ENCODE assay signal across 9 cellular contexts in genomic region chr5:136174021-136174659, GRCh38. TPM values are rescaled to one million over a fixed set of nuclear protein-coding genes. Genes with fewer than 3 reads are reported as not detected.
A peak's percentile ranks its signal among the peaks of the same experiment; 100 is the strongest.
DNase-seq lines count a peak whose midpoint lies in the region; ATAC-seq and TF ChIP-seq lines count a peak whose summit lies in the region.
"Had no signal": no experiment of that assay in that cellular context is flagged by ENCODE, and none has a peak within 500 bp of the region (broad histone marks: within the 10 kb centered on the region; RNA-seq: fewer than 3 reads in every experiment).

No MANE protein-coding gene starts in this region.

- H3K4me1 ChIP-seq in colonic mucosa = no peaks in the 10 kb centered on the region

- no peaks in the 10 kb centered on the region for H3K4me1 Mint-ChIP-seq in mesothelial cell of epicardium
- H3K4me1 Mint-ChIP-seq in T-helper 2 cell treated with Interferon-gamma antibody and Interleukin-4, amounts not matched to agents 5 μg/mL and 100 μg/mL, for 36 hours (ENCODE audit: low read depth) = no peaks in the 10 kb centered on the region
- H3K4me1 Mint-ChIP-seq: central memory CD8-positive, alpha-beta T cell had no signal

- H3K27me3 ChIP-seq in colonic mucosa = no peaks in the 10 kb centered on the region

- peak; percentile 70 for DNase-seq in SIG-M5 treated with dmso at 0.1 percent for 504 hours (lab: John Stamatoyannopoulos, UW; ENCODE audit: unreplicated experiment)
- DNase-seq in SIG-M5 (lab: John Stamatoyannopoulos, UW) = no peak
- DNase-seq in NCI-H524 treated with DMSO at 0.1 percent for 48 hours (lab: John Stamatoyannopoulos, UW) = peak; percentile 30
- DNase-seq in colonic mucosa = no peak
- no peak for DNase-seq in mesothelial cell of epicardium (ENCODE audit: low spot score in 2 of 2, unreplicated experiment in 2 of 2)
- no peak for DNase-seq in mesenteric fat pad (ENCODE audit: low spot score)
- DNase-seq in T-helper 2 cell treated with Interferon-gamma antibody and Interleukin-4, amounts not matched to agents 5 μg/mL and 100 μg/mL, for 36 hours (ENCODE audit: low spot score) = no peak

- H3K9me3 ChIP-seq in colonic mucosa = no peaks in the 10 kb centered on the region

- ATAC-seq in HG02763 (IDR thresholded peaks at IDR 0.05; ENCODE audit: unreplicated experiment) = peak; percentile 58

- intact Hi-C loops in colonic mucosa (cut with DNase I) = loop anchor here (5.0 to 10.0 kb wide), 2 partner anchors 92 to 229 kb away; no protein-coding TSS in a partner anchor

- H3K36me3 ChIP-seq in colonic mucosa = no peaks in the 10 kb centered on the region

- H3K27ac ChIP-seq in colonic mucosa = no peak overlapping the region

- no peak overlapping the region for H3K4me3 ChIP-seq in colonic mucosa

- no peak overlapping the region for H3K27ac Mint-ChIP-seq in mesothelial cell of epicardium
- H3K27ac Mint-ChIP-seq in T-helper 2 cell treated with Interferon-gamma antibody and Interleukin-4, amounts not matched to agents 5 μg/mL and 100 μg/mL, for 36 hours = no peak overlapping the region

- no peaks in the 10 kb centered on the region for H3K9me3 Mint-ChIP-seq in mesothelial cell of epicardium
- no peaks in the 10 kb centered on the region for H3K9me3 Mint-ChIP-seq in T-helper 2 cell treated with Interferon-gamma antibody and Interleukin-4, amounts not matched to agents 5 μg/mL and 100 μg/mL, for 36 hours
- H3K9me3 Mint-ChIP-seq: central memory CD8-positive, alpha-beta T cell had no signal

- peaks cover 38% of the 10 kb centered on the region for H3K36me3 Mint-ChIP-seq in mesothelial cell of epicardium
- H3K36me3 Mint-ChIP-seq in T-helper 2 cell treated with Interferon-gamma antibody and Interleukin-4, amounts not matched to agents 5 μg/mL and 100 μg/mL, for 36 hours (ENCODE audit: low read depth) = peaks cover 22% of the 10 kb centered on the region

- H3K27me3 Mint-ChIP-seq in mesothelial cell of epicardium (ENCODE audit: low read depth) = no peaks in the 10 kb centered on the region
- H3K27me3 Mint-ChIP-seq in T-helper 2 cell treated with Interferon-gamma antibody and Interleukin-4, amounts not matched to agents 5 μg/mL and 100 μg/mL, for 36 hours (ENCODE audit: low read depth) = no peaks in the 10 kb centered on the region
- H3K27me3 Mint-ChIP-seq: central memory CD8-positive, alpha-beta T cell had no signal

- TF ChIP-seq CTCF in colonic mucosa (IDR thresholded peaks at IDR 0.05) (peak; percentile 57), mesothelial cell of epicardium (IDR thresholded peaks at IDR 0.05; ENCODE audit: unreplicated experiment) (peak; percentile 49)

- no peak overlapping the region for H3K9ac ChIP-seq in colonic mucosa (ENCODE audit: low read depth in 2 of 2, low read length in 2 of 2)

- no peak overlapping the region for H3K4me3 Mint-ChIP-seq in mesothelial cell of epicardium
- no peak overlapping the region for H3K4me3 Mint-ChIP-seq in T-helper 2 cell treated with Interferon-gamma antibody and Interleukin-4, amounts not matched to agents 5 μg/mL and 100 μg/mL, for 36 hours
- H3K4me3 Mint-ChIP-seq: central memory CD8-positive, alpha-beta T cell had no signal

RNA-seq across cellular contexts. Expression of gene SMIM32, which starts 18.8 kb away (rescaled TPM):
- total RNA-seq in colonic mucosa = 10 to 100 TPM; 18.9 to 20.2 TPM
- total RNA-seq in mesothelial cell of epicardium = 0.22 to 0.32 TPM (median 0.31 TPM) in 3 replicates
- total RNA-seq in mesenteric fat pad = not detected

RNA-seq across cellular contexts. Expression of gene SMAD5, which starts 41.5 kb away (rescaled TPM):
- 10 to 100 TPM; 51.9 to 64.1 TPM for total RNA-seq in colonic mucosa
- total RNA-seq in mesothelial cell of epicardium = 93.4 to 102 TPM (median 93.6 TPM) in 3 replicates
- 61.6 TPM for total RNA-seq in mesenteric fat pad

Comparison
In these comparisons a context has a peak if more than half of its experiments do, and no peak if none do; other contexts are left out.
1. DNase-seq: peak in SIG-M5 treated with dmso at 0.1 percent for 504 hours (single experiment) and NCI-H524 treated with DMSO at 0.1 percent for 48 hours (single experiment); none in SIG-M5 (single experiment), colonic mucosa (single experiment), mesothelial cell of epicardium (0 of 2), mesenteric fat pad (single experiment) and T-helper 2 cell treated with Interferon-gamma antibody and Interleukin-4, amounts not matched to agents 5 μg/mL and 100 μg/mL, for 36 hours (single experiment).
2. RNA of gene SMIM32, which starts 18.8 kb away (total RNA-seq): 18.9 to 20.2 TPM in colonic mucosa; 0.22 to 0.32 TPM in mesothelial cell of epicardium and not detected in mesenteric fat pad (single experiment); every median in the first group is over 10 times any median in the second.